Comparison of ENCODE assay signal across 23 cellular contexts in genomic region chr1:178506669-178507068, GRCh38. TPM values are rescaled to one million over a fixed set of nuclear protein-coding genes. Genes with fewer than 3 reads are reported as not detected.
"Had no signal": no experiment of that assay in that cellular context is flagged by ENCODE, and none has a peak within 500 bp of the region (broad histone marks: within the 10 kb centered on the region; RNA-seq: fewer than 3 reads in every experiment).

No MANE protein-coding gene starts in this region.

- DNase-seq: activated CD4-positive, alpha-beta T cell treated with anti-CD3 and anti-CD28 coated beads for 36 hours; activated CD4-positive, alpha-beta T cell treated with anti-CD3 and anti-CD28 coated beads, Interleukin-2, amount 50 U/mL, for 48 hours; activated naive CD4-positive, alpha-beta T cell; activated naive CD8-positive, alpha-beta T cell treated with anti-CD3 and anti-CD28 coated beads for 36 hours; amniotic stem cell; caudate nucleus; mesenchymal stem cell; stimulated activated naive CD8-positive, alpha-beta T cell treated with anti-CD3 and anti-CD28 coated beads, Interleukin-15, Interleukin-2, amounts not matched to agents 100 U/mL and 50 U/mL, for 24 hours had no signal

- ATAC-seq: activated CD4-positive, alpha-beta T cell treated with anti-CD3 and anti-CD28 coated beads for 36 hours; stimulated activated naive CD8-positive, alpha-beta T cell treated with anti-CD3 and anti-CD28 coated beads, Interleukin-15, Interleukin-2, amounts not matched to agents 100 U/mL and 50 U/mL, for 24 hours; WTC11 had no signal

- H3K4me3 ChIP-seq: prostate gland, right atrium auricular region, tibial nerve had no signal

- H3K27me3 ChIP-seq: right atrium auricular region, tibial nerve had no signal

- H3K4me1 ChIP-seq: prostate gland, tibial nerve had no signal

- H3K9me3 ChIP-seq: prostate gland, right atrium auricular region, tibial nerve had no signal

- H3K36me3 ChIP-seq: prostate gland, right atrium auricular region, tibial nerve had no signal

- FAIRE-seq: colon, frontal cortex, TTC549, urothelium cell line had no signal

- H3K27ac ChIP-seq: prostate gland, tibial nerve had no signal

RNA-seq across cellular contexts. Expression of gene TEX35, which starts 6.2 kb away (rescaled TPM):
- total RNA-seq: activated CD4-positive, alpha-beta T cell treated with anti-CD3 and anti-CD28 coated beads for 36 hours; activated naive CD8-positive, alpha-beta T cell treated with anti-CD3 and anti-CD28 coated beads for 36 hours; frontal cortex; kidney epithelial cell; liver; neural crest cell; omental fat pad; skeletal muscle tissue; T-helper 2 cell treated with Interferon-gamma antibody and Interleukin-4, amounts not matched to agents 100 ng/mL and 5 ng/mL, for 36 hours; WTC11 had no signal
- polyA plus RNA-seq: liver had no signal

RNA-seq across cellular contexts. Expression of gene CLEC20A, which starts 9.9 kb away (rescaled TPM):
- total RNA-seq: activated CD4-positive, alpha-beta T cell treated with anti-CD3 and anti-CD28 coated beads for 36 hours; activated naive CD8-positive, alpha-beta T cell treated with anti-CD3 and anti-CD28 coated beads for 36 hours; frontal cortex; kidney epithelial cell; neural crest cell; omental fat pad; prostate gland; skeletal muscle tissue; T-helper 2 cell treated with Interferon-gamma antibody and Interleukin-4, amounts not matched to agents 100 ng/mL and 5 ng/mL, for 36 hours; WTC11 had no signal
- polyA plus RNA-seq: esophagus, liver had no signal
